2 cellular contexts compared by ENCODE assay signal in the genomic region with DNA sequence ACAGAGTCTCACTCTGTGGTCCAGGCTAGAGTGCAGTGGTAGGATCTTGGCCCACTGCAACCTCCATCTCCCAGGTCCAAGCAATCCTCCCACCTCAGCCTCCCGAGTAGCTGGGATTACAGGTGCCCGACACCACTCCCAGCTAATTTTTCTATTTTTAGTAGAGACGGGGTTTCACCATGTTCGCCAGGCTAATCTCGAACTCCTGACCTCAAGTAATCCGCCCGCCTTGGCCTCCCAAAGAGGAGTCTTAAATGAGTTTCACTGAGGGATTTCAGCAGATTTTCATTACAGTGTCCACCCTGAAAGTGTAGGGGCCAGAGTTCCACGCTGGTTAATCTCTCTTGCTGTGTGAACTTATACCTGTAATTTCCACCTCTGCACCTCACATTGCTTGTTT.
TF ChIP-seq lines count a peak whose summit lies in the region.

No MANE protein-coding gene starts in this region.

TF ChIP-seq in SK-N-SH, 30 proteins besides CTCF, POLR2A, EP300 and RAD21 (continued from another document):
- TF ChIP-seq RXRA (IDR thresholded peaks at IDR 0.05; ENCODE audit: borderline replicate concordance, low read depth) = no peak
- no peak for TF ChIP-seq POLR2AphosphoS5 (IDR thresholded peaks at IDR 0.05; ENCODE audit: low read depth, low read length)
- TF ChIP-seq MXI1 (IDR thresholded peaks at IDR 0.05; ENCODE audit: low read depth, low read length) = no peak
- TF ChIP-seq FOSL2 (IDR thresholded peaks at IDR 0.05; ENCODE audit: borderline replicate concordance, low read depth) = no peak
- TF ChIP-seq, protein P1, sequence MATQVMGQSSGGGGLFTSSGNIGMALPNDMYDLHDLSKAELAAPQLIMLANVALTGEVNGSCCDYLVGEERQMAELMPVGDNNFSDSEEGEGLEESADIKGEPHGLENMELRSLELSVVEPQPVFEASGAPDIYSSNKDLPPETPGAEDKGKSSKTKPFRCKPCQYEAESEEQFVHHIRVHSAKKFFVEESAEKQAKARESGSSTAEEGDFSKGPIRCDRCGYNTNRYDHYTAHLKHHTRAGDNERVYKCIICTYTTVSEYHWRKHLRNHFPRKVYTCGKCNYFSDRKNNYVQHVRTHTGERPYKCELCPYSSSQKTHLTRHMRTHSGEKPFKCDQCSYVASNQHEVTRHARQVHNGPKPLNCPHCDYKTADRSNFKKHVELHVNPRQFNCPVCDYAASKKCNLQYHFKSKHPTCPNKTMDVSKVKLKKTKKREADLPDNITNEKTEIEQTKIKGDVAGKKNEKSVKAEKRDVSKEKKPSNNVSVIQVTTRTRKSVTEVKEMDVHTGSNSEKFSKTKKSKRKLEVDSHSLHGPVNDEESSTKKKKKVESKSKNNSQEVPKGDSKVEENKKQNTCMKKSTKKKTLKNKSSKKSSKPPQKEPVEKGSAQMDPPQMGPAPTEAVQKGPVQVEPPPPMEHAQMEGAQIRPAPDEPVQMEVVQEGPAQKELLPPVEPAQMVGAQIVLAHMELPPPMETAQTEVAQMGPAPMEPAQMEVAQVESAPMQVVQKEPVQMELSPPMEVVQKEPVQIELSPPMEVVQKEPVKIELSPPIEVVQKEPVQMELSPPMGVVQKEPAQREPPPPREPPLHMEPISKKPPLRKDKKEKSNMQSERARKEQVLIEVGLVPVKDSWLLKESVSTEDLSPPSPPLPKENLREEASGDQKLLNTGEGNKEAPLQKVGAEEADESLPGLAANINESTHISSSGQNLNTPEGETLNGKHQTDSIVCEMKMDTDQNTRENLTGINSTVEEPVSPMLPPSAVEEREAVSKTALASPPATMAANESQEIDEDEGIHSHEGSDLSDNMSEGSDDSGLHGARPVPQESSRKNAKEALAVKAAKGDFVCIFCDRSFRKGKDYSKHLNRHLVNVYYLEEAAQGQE (IDR thresholded peaks at IDR 0.05; ENCODE audit: low read depth, low read length) = no peak
TF ChIP-seq in SK-N-SH: peak in this region for 0.

TF ChIP-seq in SK-N-SH treated with all-trans-retinoic acid at 6 μM for 48 hours, 23 proteins besides CTCF, POLR2A, EP300 and RAD21 (continued from another document):
- TF ChIP-seq, protein P2, sequence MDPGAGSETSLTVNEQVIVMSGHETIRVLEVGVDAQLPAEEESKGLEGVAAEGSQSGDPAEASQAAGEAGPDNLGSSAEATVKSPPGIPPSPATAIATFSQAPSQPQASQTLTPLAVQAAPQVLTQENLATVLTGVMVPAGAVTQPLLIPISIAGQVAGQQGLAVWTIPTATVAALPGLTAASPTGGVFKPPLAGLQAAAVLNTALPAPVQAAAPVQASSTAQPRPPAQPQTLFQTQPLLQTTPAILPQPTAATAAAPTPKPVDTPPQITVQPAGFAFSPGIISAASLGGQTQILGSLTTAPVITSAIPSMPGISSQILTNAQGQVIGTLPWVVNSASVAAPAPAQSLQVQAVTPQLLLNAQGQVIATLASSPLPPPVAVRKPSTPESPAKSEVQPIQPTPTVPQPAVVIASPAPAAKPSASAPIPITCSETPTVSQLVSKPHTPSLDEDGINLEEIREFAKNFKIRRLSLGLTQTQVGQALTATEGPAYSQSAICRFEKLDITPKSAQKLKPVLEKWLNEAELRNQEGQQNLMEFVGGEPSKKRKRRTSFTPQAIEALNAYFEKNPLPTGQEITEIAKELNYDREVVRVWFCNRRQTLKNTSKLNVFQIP (CRISPR knock-in tag; IDR thresholded peaks at IDR 0.05; ENCODE audit: borderline replicate concordance, low read depth) = no peak
- no peak for TF ChIP-seq ZFP3 (CRISPR knock-in tag; IDR thresholded peaks at IDR 0.05)
- no peak for TF ChIP-seq ZC3H10 (CRISPR knock-in tag; IDR thresholded peaks at IDR 0.05)
- TF ChIP-seq, protein P3, sequence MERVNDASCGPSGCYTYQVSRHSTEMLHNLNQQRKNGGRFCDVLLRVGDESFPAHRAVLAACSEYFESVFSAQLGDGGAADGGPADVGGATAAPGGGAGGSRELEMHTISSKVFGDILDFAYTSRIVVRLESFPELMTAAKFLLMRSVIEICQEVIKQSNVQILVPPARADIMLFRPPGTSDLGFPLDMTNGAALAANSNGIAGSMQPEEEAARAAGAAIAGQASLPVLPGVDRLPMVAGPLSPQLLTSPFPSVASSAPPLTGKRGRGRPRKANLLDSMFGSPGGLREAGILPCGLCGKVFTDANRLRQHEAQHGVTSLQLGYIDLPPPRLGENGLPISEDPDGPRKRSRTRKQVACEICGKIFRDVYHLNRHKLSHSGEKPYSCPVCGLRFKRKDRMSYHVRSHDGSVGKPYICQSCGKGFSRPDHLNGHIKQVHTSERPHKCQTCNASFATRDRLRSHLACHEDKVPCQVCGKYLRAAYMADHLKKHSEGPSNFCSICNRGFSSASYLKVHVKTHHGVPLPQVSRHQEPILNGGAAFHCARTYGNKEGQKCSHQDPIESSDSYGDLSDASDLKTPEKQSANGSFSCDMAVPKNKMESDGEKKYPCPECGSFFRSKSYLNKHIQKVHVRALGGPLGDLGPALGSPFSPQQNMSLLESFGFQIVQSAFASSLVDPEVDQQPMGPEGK (CRISPR knock-in tag; IDR thresholded peaks at IDR 0.05; ENCODE audit: borderline replicate concordance) = no peak
- TF ChIP-seq GLIS3 (CRISPR knock-in tag; IDR thresholded peaks at IDR 0.05) = no peak
- TF ChIP-seq ZNF565 (CRISPR knock-in tag; conservative IDR thresholded peaks at IDR 0.05; ENCODE audit: low read depth) = no peak
- TF ChIP-seq ZFP30 (CRISPR knock-in tag; IDR thresholded peaks at IDR 0.05) = no peak
- TF ChIP-seq SNAI2 (CRISPR knock-in tag; IDR thresholded peaks at IDR 0.05) = no peak
- no peak for TF ChIP-seq ESRRG (CRISPR knock-in tag; IDR thresholded peaks at IDR 0.05)
- TF ChIP-seq RARB (CRISPR knock-in tag; IDR thresholded peaks at IDR 0.05) = no peak
